17 cellular contexts compared by ENCODE assay signal in the genomic region with DNA sequence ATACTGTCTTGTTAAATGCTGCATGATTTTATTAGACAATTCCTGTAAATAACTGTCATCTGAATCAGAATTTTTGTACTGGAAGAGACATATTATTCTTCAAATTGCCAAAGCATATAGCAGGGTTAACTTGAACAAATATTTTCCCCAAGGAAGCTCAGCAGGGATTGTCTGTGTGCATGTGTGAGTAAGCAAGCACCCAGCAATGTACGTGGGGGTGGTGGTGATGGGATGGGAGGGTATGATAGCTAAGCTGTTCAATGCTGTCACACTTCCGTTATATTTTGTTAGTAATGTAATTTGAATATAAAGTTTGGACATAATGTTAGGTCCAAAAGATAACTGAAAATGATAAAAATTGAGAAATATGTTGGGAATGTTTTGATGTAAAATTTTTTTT.
DNase-seq lines count a peak whose midpoint lies in the region; FAIRE-seq and TF ChIP-seq lines count a peak whose summit lies in the region.
"Had no signal": no experiment of that assay in that cellular context is flagged by ENCODE, and none has a peak within 500 bp of the region (broad histone marks: within the 10 kb centered on the region; RNA-seq: fewer than 3 reads in every experiment).

No MANE protein-coding gene starts in this region.

- H3F3A ChIP-seq in Loucy (ENCODE audit: low read depth): no peaks in the 10 kb centered on the region; the same call in 1 of the 2 replicates

- no peaks in the 10 kb centered on the region for H3K36me3 Mint-ChIP-seq in astrocyte (ENCODE audit: low read depth, unreplicated experiment)

- H3K27me3 Mint-ChIP-seq in astrocyte (ENCODE audit: low read depth, unreplicated experiment): no peaks in the 10 kb centered on the region
- H3K27me3 Mint-ChIP-seq: CD4-positive, alpha-beta T cell had no signal

- no peaks in the 10 kb centered on the region for H3K9me2 ChIP-seq in Loucy (replicated peaks; ENCODE audit: low read depth, low read length)

- H3K4me1 ChIP-seq in Loucy (ENCODE audit: insufficient read depth, low read length, poor library complexity, severe bottlenecking) (peaks cover 70% of the 10 kb centered on the region), astrocyte (ENCODE audit: insufficient read depth, low read length) (peaks cover 8% of the 10 kb centered on the region)
- H3K4me1 ChIP-seq: pancreas, tibial artery had no signal

- DNase-seq in GM03348 (ENCODE audit: low spot score) (peak; percentile 26), astrocyte (ENCODE audit: low read depth) (peak; percentile 63), non-pigmented ciliary epithelial cell (ENCODE audit: low read depth) (peak; percentile 82), activated gamma-delta T cell (lab: John Stamatoyannopoulos, UW) (no peak), NCI-H526 treated with DMSO at 0.1 percent for 48 hours (lab: John Stamatoyannopoulos, UW) (no peak), DMS53 (lab: John Stamatoyannopoulos, UW) (no peak), HuH-7 (ENCODE audit: low spot score) (no peak)
- DNase-seq: activated naive CD4-positive, alpha-beta T cell treated with Interleukin-2 at 50 U/mL for 16 hours; CD4-positive, alpha-beta T cell; effector CD8-positive, alpha-beta T cell; NCI-H2107; NCI-H82; pancreas; tibial artery had no signal

- H3K79me2 ChIP-seq in Loucy (ENCODE audit: insufficient read depth, low read length) (no peaks in the 10 kb centered on the region), astrocyte (ENCODE audit: insufficient read depth, low read length) (no peaks in the 10 kb centered on the region)

- H3K27me3 ChIP-seq in Loucy (ENCODE audit: insufficient read depth, low read length, poor library complexity, severe bottlenecking) (peaks cover 5% of the 10 kb centered on the region), astrocyte (ENCODE audit: insufficient read depth, low read length) (no peaks in the 10 kb centered on the region)
- H3K27me3 ChIP-seq: cardiac muscle cell, pancreas, tibial artery had no signal

- H3K9me3 Mint-ChIP-seq in astrocyte (ENCODE audit: unreplicated experiment): no peaks in the 10 kb centered on the region

- H3K9me3 ChIP-seq in Loucy (ENCODE audit: insufficient read depth, low read depth, low read length) (peaks cover 6% of the 10 kb centered on the region), astrocyte (ENCODE audit: insufficient read depth, low read depth, low read length) (no peaks in the 10 kb centered on the region)
- H3K9me3 ChIP-seq: pancreas, tibial artery had no signal

- H3K4me2 ChIP-seq in Loucy (ENCODE audit: low read depth, low read length, poor library complexity, severe bottlenecking) (peak overlapping the region; percentile 18), astrocyte (ENCODE audit: low read length) (peak overlapping the region; percentile 48)

- peak; percentile 97 for FAIRE-seq in astrocyte (lab: Jason Lieb, UNC)

- H3K4me1 Mint-ChIP-seq in astrocyte (ENCODE audit: low read depth, unreplicated experiment): peaks cover 15% of the 10 kb centered on the region

- TF ChIP-seq CTCF in Loucy (conservative IDR thresholded peaks at IDR 0.05; ENCODE audit: low read length) (no peak), astrocyte (IDR thresholded peaks at IDR 0.05; ENCODE audit: insufficient read depth, low read depth, low read length) (no peak)

- H3K9ac ChIP-seq in Loucy (ENCODE audit: low read depth, low read length, poor library complexity, severe bottlenecking): peak overlapping the region; percentile 49
- H3K9ac ChIP-seq in astrocyte (ENCODE audit: low read length): peak overlapping the region; percentile 17

- H3K4me3 ChIP-seq in Loucy (ENCODE audit: low read length, poor library complexity, severe bottlenecking) (no peak overlapping the region), astrocyte (ENCODE audit: insufficient read depth, low read depth, low read length) (no peak overlapping the region)
- H3K4me3 ChIP-seq: cardiac muscle cell, pancreas, skin epidermis, tibial artery had no signal

- no peak overlapping the region for H3K4me3 Mint-ChIP-seq in astrocyte (ENCODE audit: unreplicated experiment)
- H3K4me3 Mint-ChIP-seq: CD4-positive, alpha-beta T cell had no signal

- no peak overlapping the region for H3K27ac Mint-ChIP-seq in astrocyte (ENCODE audit: unreplicated experiment)
- H3K27ac Mint-ChIP-seq: CD4-positive, alpha-beta T cell had no signal

- H3K36me3 ChIP-seq in Loucy (ENCODE audit: insufficient read depth, low read length) (no peaks in the 10 kb centered on the region), astrocyte (ENCODE audit: insufficient read depth, low read length) (no peaks in the 10 kb centered on the region)
- H3K36me3 ChIP-seq: cardiac muscle cell had no signal

- H2AFZ ChIP-seq in Loucy (ENCODE audit: low read length) (peak overlapping the region; percentile 7; the same call in 1 of the 2 replicates), astrocyte (ENCODE audit: low read depth, low read length) (no peak overlapping the region)

- H4K20me1 ChIP-seq in Loucy (ENCODE audit: insufficient read depth, low read length, poor library complexity, severe bottlenecking) (no peaks in the 10 kb centered on the region), astrocyte (ENCODE audit: insufficient read depth, low read length) (no peaks in the 10 kb centered on the region)

- H3K27ac ChIP-seq in astrocyte (ENCODE audit: low read depth, low read length): peak overlapping the region; percentile 39
- H3K27ac ChIP-seq: cardiac muscle cell, pancreas, skin epidermis, tibial artery had no signal

Comparison
In these comparisons a context has a peak if more than half of its experiments do, and no peak if none do; other contexts are left out.
1. DNase-seq: peak in GM03348 (single experiment), astrocyte (single experiment) and non-pigmented ciliary epithelial cell (single experiment); none in activated gamma-delta T cell (single experiment), NCI-H526 treated with DMSO at 0.1 percent for 48 hours (single experiment), DMS53 (single experiment) and HuH-7 (single experiment).